ENCODE assay signal across 1 cellular context in the genomic region with DNA sequence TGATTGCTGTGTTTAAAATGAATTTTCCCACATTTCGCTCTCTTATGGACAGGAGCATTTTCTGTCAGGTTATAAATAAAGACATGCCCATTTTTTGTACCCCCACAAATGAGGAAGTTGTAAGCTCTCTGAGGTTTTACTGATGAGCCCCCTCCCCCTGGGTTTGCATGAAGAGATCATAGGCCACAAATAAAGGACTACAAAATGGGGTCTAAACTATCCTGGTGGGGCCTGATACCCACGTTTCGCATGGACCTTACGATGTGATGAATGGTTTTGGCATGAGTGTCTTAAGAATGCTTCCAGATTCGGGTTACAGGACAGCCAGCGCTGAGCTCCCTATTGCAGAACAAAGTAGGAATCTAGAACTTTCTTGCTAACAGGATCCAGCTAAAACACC.
TF ChIP-seq lines count a peak whose summit lies in the region.

No MANE protein-coding gene starts in this region.

TF ChIP-seq in GM12878, 131 proteins besides CTCF, POLR2A, EP300 and RAD21 (continued from another document):
- TF ChIP-seq USF1 (IDR thresholded peaks at IDR 0.05; ENCODE audit: borderline replicate concordance, extremely low read length, insufficient read depth, low read depth, low read length) (no peak), TCF12 (IDR thresholded peaks at IDR 0.05; ENCODE audit: low read depth, low read length) (no peak), SPI1 (IDR thresholded peaks at IDR 0.05; ENCODE audit: borderline replicate concordance, insufficient read depth, low read depth, low read length) (0 out of 2 replicates have a peak, but pooled peaks have one; percentile 22), SMARCA5 (IDR thresholded peaks at IDR 0.05) (0 out of 2 replicates have a peak, but pooled peaks have one; percentile 16), RUNX3 (IDR thresholded peaks at IDR 0.05; ENCODE audit: low read length) (peak; percentile 55), RBBP5 (conservative IDR thresholded peaks at IDR 0.05) (no peak), SIN3A (IDR thresholded peaks at IDR 0.05; ENCODE audit: low read depth, low read length) (no peak), ZSCAN29 (IDR thresholded peaks at IDR 0.05) (no peak)
- TF ChIP-seq, protein P1, sequence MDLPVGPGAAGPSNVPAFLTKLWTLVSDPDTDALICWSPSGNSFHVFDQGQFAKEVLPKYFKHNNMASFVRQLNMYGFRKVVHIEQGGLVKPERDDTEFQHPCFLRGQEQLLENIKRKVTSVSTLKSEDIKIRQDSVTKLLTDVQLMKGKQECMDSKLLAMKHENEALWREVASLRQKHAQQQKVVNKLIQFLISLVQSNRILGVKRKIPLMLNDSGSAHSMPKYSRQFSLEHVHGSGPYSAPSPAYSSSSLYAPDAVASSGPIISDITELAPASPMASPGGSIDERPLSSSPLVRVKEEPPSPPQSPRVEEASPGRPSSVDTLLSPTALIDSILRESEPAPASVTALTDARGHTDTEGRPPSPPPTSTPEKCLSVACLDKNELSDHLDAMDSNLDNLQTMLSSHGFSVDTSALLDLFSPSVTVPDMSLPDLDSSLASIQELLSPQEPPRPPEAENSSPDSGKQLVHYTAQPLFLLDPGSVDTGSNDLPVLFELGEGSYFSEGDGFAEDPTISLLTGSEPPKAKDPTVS (IDR thresholded peaks at IDR 0.05; ENCODE audit: low read depth, low read length), result 0 out of 2 replicates have a peak, but pooled peaks have one; percentile 45
